Comparison of ENCODE assay signal across 8 cellular contexts in genomic region chrY:20575531-20576088, GRCh38. TPM values are rescaled to one million over a fixed set of nuclear protein-coding genes. Genes with fewer than 3 reads are reported as not detected.
DNase-seq lines count a peak whose midpoint lies in the region; ATAC-seq and TF ChIP-seq lines count a peak whose summit lies in the region.

Gene EIF1AY, plus strand, starts transcription at chrY:20575776. Its CDS starts 96 bp downstream, at chrY:20575872.

- no peaks in the 10 kb centered on the region for H3K27me3 Mint-ChIP-seq in memory B cell

- no peaks in the 10 kb centered on the region for H3K4me1 ChIP-seq in testis

- H3K9me3 Mint-ChIP-seq in memory B cell = peaks cover 2% of the 10 kb centered on the region

- H3K27ac Mint-ChIP-seq in memory B cell = peak within 1 kb of the TSS; percentile 99

- TF ChIP-seq CTCF in testis (IDR thresholded peaks at IDR 0.05) = no peak

- no peaks in the 10 kb centered on the region for H3K9me3 ChIP-seq in testis

- peak within 1 kb of the TSS; percentile 67 to 78 for H3K4me3 ChIP-seq in testis

- peak; percentile 21 for TF ChIP-seq POLR2A in testis (IDR thresholded peaks at IDR 0.05)

- H3K27me3 ChIP-seq in testis = no peaks in the 10 kb centered on the region

- peak within 1 kb of the TSS; percentile 93 to 94 for H3K27ac ChIP-seq in testis

- peak; percentile 87 for ATAC-seq in memory B cell (ENCODE audit: low read depth)

- H3K36me3 ChIP-seq in testis (ENCODE audit: low read depth, missing control alignments) = no peaks in the 10 kb centered on the region

- intact Hi-C loops in testis (cut with DNase I; ENCODE audit: low total_unique reads) = no loop called here

- in situ Hi-C loops in ACHN (cut with HindIII; ENCODE audit: low pct_ligation_motif_present, low pct_unique_long_range_greater_than_20kb, low sequenced_read_pairs) = no loop called here

- H3K36me3 Mint-ChIP-seq in memory B cell = peaks cover 5% of the 10 kb centered on the region

- peak within 1 kb of the TSS; percentile 92 for H3K4me3 Mint-ChIP-seq in memory B cell

- H3K4me1 Mint-ChIP-seq in memory B cell = peaks cover 11% of the 10 kb centered on the region

- DNase-seq in A172 (ENCODE audit: low spot score) (peak; percentile 95), H4 (ENCODE audit: low spot score) (peak; percentile 93), anterior cingulate cortex (lab: John Stamatoyannopoulos, UW) (peak in 33 of 58 donors; percentile 11 to 94 (median 83)), memory B cell (ENCODE audit: low spot score in 2 of 2) (peak in 1 of 2 donors; percentile 80), testis (peak; percentile 96), ACHN (no peak), NCI-H2081 treated with DMSO at 0.1 percent for 48 hours (lab: John Stamatoyannopoulos, UW) (no peak)
- DNase-seq in NK-92 treated with Interleukin-12 subunit alpha and Interleukin-12 subunit beta, amount 100 ng/mL, for 24 hours (lab: John Stamatoyannopoulos, UW) = peak; percentile 80

- WGBS in testis, 2 donors = 0 to 1% methylated on average over 1 to 26 of the region's 29 CpGs

RNA-seq across cellular contexts. Expression of gene EIF1AY, which starts in this region (rescaled TPM):
- total RNA-seq in A172 (2014; rRNA removed; shearing (Covaris generic)) = 64.4 and 68.8 TPM in 2 replicates
- total RNA-seq in H4 (2014; rRNA removed; shearing (Covaris generic)) = 57.2 and 65.8 TPM in 2 replicates
- total RNA-seq in testis = 10 to 100 TPM; 27.6 to 32.8 TPM
- 38.7 TPM for polyA plus RNA-seq in testis (ENCODE audit: insufficient read depth, low read depth, low replicate concordance)

Comparison
In these comparisons a context has a peak if more than half of its experiments do, and no peak if none do; other contexts are left out.
1. DNase-seq: peak in A172 (single experiment), H4 (single experiment), NK-92 treated with Interleukin-12 subunit alpha and Interleukin-12 subunit beta, amount 100 ng/mL, for 24 hours (single experiment), anterior cingulate cortex (33 of 58) and testis (single experiment); none in ACHN (single experiment) and NCI-H2081 treated with DMSO at 0.1 percent for 48 hours (single experiment).